17 cellular contexts compared by ENCODE assay signal in the genomic region with DNA sequence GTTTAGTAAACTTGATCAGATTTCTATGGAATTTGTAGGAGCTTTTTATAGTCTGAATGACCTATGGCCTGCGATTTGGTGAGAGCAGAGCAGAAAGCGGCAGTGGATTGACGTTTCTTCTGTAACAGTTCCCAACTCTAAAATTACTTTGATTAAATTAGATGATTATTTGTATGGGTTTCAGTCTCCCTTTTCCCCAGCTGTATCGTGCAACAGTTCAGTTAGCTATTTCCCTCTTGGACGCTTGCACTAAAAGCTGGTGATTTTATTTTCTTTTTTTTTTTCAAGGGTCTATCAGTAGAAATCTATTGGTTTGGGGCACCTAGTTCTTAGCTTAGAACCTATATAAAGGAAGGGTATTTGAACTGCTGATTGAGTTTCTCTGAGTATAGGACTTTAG. TPM values are rescaled to one million over a fixed set of nuclear protein-coding genes. Genes with fewer than 3 reads are reported as not detected.
DNase-seq lines count a peak whose midpoint lies in the region; ATAC-seq and TF ChIP-seq lines count a peak whose summit lies in the region.
"Had no signal": no experiment of that assay in that cellular context is flagged by ENCODE, and none has a peak within 500 bp of the region (broad histone marks: within the 10 kb centered on the region; RNA-seq: fewer than 3 reads in every experiment).

No MANE protein-coding gene starts in this region.

- H3K36me3 ChIP-seq in cardiac muscle cell (no peaks in the 10 kb centered on the region), IMR-90 (ENCODE audit: control insufficient read depth, insufficient read depth, low read length) (no peaks in the 10 kb centered on the region), H7 (replicated peaks; ENCODE audit: control insufficient read depth, insufficient read depth, low read length) (no peaks in the 10 kb centered on the region), upper lobe of right lung (no peaks in the 10 kb centered on the region)

- H2BK15ac ChIP-seq in IMR-90 (ENCODE audit: low read depth, low read length), result no peak overlapping the region

- ATAC-seq in Right ventricle myocardium superior (ENCODE audit: poor library complexity), result no peak
- ATAC-seq in IMR-90 (ENCODE audit: low read depth), result no peak
- ATAC-seq in upper lobe of right lung, result no peak
- ATAC-seq: A549; CD8-positive, alpha-beta T cell had no signal

- dilution Hi-C loops in IMR-90 (cut with HindIII; ENCODE audit: low sequenced_read_pairs, unreplicated experiment), result no loop called here

- TF ChIP-seq CTCF in cardiac muscle cell (IDR thresholded peaks at IDR 0.05; ENCODE audit: low read depth, low read length) (no peak), IMR-90 (conservative IDR thresholded peaks at IDR 0.05; ENCODE audit: low read depth, low read length) (no peak), upper lobe of right lung (IDR thresholded peaks at IDR 0.05) (no peak)

- H3K27me3 ChIP-seq in cardiac muscle cell (no peaks in the 10 kb centered on the region), IMR-90 (ENCODE audit: control insufficient read depth, insufficient read depth, low read length) (no peaks in the 10 kb centered on the region), H7 (ENCODE audit: control insufficient read depth, insufficient read depth, low read length) (no peaks in the 10 kb centered on the region), upper lobe of right lung (no peaks in the 10 kb centered on the region)
- H3K27me3 ChIP-seq: BLaER1 treated with 17β-estradiol and CSF1 and Interleukin-3, amounts not matched to agents 10 nM and 100 nM had no signal

- H4K5ac ChIP-seq in IMR-90 (ENCODE audit: low read depth, low read length), result no peak overlapping the region

- no peak overlapping the region for H3K9ac ChIP-seq in IMR-90 (ENCODE audit: low read depth, low read length)
- H3K9ac ChIP-seq: BLaER1 treated with 17β-estradiol and CSF1 and Interleukin-3, amounts not matched to agents 10 nM and 100 nM had no signal

- intact Hi-C loops in Right ventricle myocardium superior (cut with DNase I) (no loop called here), IMR-90 (cut with micrococcal nuclease) (no loop called here), upper lobe of right lung (cut with DNase I) (no loop called here)

- H3K4ac ChIP-seq in IMR-90 (ENCODE audit: low read depth, low read length), result no peak overlapping the region

- POLR2A ChIA-PET in IMR-90 (lab: Charles Lee; ENCODE audit: unreplicated experiment), result interaction anchor here (0.6 kb wide), 1 partner anchor 454 kb away, joined by 3 read pairs; no protein-coding TSS in a partner anchor

- no TSS peak for BruUV-seq in IMR-90 (replicated peaks; lab: Mats Ljungman, UMichigan)

- peak overlapping the region; percentile 40 for H3K27ac ChIP-seq in cardiac muscle cell
- H3K27ac ChIP-seq in IMR-90 (ENCODE audit: insufficient read depth, low read length), result no peak overlapping the region
- H3K27ac ChIP-seq in upper lobe of right lung, result no peak overlapping the region
- H3K27ac ChIP-seq: 22Rv1; A549; BLaER1 treated with 17β-estradiol and CSF1 and Interleukin-3, amounts not matched to agents 10 nM and 100 nM; C4-2B had no signal

- H2BK5ac ChIP-seq in IMR-90 (ENCODE audit: low read depth, low read length, poor library complexity, severe bottlenecking), result no peak overlapping the region

- H3K4me3 ChIP-seq in cardiac muscle cell (no peak overlapping the region), IMR-90 (ENCODE audit: insufficient read depth, low read depth, low read length) (no peak overlapping the region), H7 (ENCODE audit: insufficient read depth, low read depth, low read length) (no peak overlapping the region), upper lobe of right lung (no peak overlapping the region)
- H3K4me3 ChIP-seq: A549; BLaER1 treated with 17β-estradiol and CSF1 and Interleukin-3, amounts not matched to agents 10 nM and 100 nM had no signal

- H3K4me1 ChIP-seq in cardiac muscle cell (ENCODE audit: low read depth), result peaks cover 16% of the 10 kb centered on the region
- no peaks in the 10 kb centered on the region; the same call in 1 of the 2 replicates for H3K4me1 ChIP-seq in IMR-90 (ENCODE audit: control insufficient read depth, insufficient read depth, low read length)
- no peaks in the 10 kb centered on the region for H3K4me1 ChIP-seq in upper lobe of right lung
- H3K4me1 ChIP-seq: Caco-2 had no signal

- no peak overlapping the region for H3K56ac ChIP-seq in IMR-90 (ENCODE audit: extremely low read depth, insufficient read depth, low read length)

- H4K20me1 ChIP-seq in IMR-90 (ENCODE audit: insufficient read depth, low read length), result peaks cover 3% of the 10 kb centered on the region; the same call in 1 of the 2 replicates

- H2AK5ac ChIP-seq in IMR-90 (ENCODE audit: low read depth, low read length), result no peak overlapping the region

- TF ChIP-seq RAD21 in IMR-90 (IDR thresholded peaks at IDR 0.05; ENCODE audit: low read length), result no peak

- H3K9me3 ChIP-seq in cardiac muscle cell (ENCODE audit: low read depth), result no peaks in the 10 kb centered on the region
- no peaks in the 10 kb centered on the region for H3K9me3 ChIP-seq in IMR-90 (ENCODE audit: control insufficient read depth, insufficient read depth, low read length)
- no peaks in the 10 kb centered on the region for H3K9me3 ChIP-seq in upper lobe of right lung
- H3K9me3 ChIP-seq: A549; BLaER1 treated with 17β-estradiol and CSF1 and Interleukin-3, amounts not matched to agents 10 nM and 100 nM; Caco-2 had no signal

- no peak for TF ChIP-seq POLR2A in IMR-90 (IDR thresholded peaks at IDR 0.05; ENCODE audit: low read depth, low read length)

- no peak overlapping the region for H2AK9ac ChIP-seq in IMR-90 (replicated peaks; ENCODE audit: low read depth, low read length, poor library complexity)

- H3K23ac ChIP-seq in IMR-90 (ENCODE audit: low read depth, low read length), result no peak overlapping the region

- in situ Hi-C loops in IMR-90 (cut with MboI; ENCODE audit: low sequenced_read_pairs), result no loop called here

- no peak overlapping the region for H2AFZ ChIP-seq in IMR-90 (replicated peaks; ENCODE audit: low read length, poor library complexity)

- peaks cover 0 to 8% of the 10 kb centered on the region in 2 experiments; a peak in 2 of 4 replicates for H3K79me1 ChIP-seq in IMR-90 (ENCODE audit: low read depth in 1 of 2, low read length in 2 of 2)

- no peak overlapping the region for H2BK20ac ChIP-seq in IMR-90 (ENCODE audit: low read depth, low read length)

- no peak overlapping the region for H4K91ac ChIP-seq in IMR-90 (ENCODE audit: insufficient read depth, low read depth, low read length)

- no peak overlapping the region for H3K14ac ChIP-seq in IMR-90 (replicated peaks; ENCODE audit: low read depth, low read length)

- H3K18ac ChIP-seq in IMR-90 (ENCODE audit: low read depth, low read length), result no peak overlapping the region

- CTCF ChIA-PET in IMR-90 (lab: Yijun Ruan, JAX), result interaction anchor here (0.6 to 0.7 kb wide), 2 partner anchors 35 to 72 kb away, joined by 3 to 5 read pairs; no protein-coding TSS in a partner anchor

- H4K8ac ChIP-seq in IMR-90 (ENCODE audit: low read depth in 2 of 2, low read length in 2 of 2), result no peak overlapping the region

- no CpG with 5 or more reads among the region's 5 CpGs for WGBS in IMR-90 (ENCODE audit: extremely low coverage in 2 of 2, insufficient read length in 1 of 2), 2 experiments

- H2BK120ac ChIP-seq in IMR-90 (ENCODE audit: low read depth, low read length), result no peak overlapping the region

- no peak overlapping the region for H3K4me2 ChIP-seq in IMR-90 (ENCODE audit: low read depth, low read length)
- H3K4me2 ChIP-seq: A549; BLaER1 treated with 17β-estradiol and CSF1 and Interleukin-3, amounts not matched to agents 10 nM and 100 nM had no signal

- no peak for DNase-seq in cardiac muscle cell (ENCODE audit: low read depth in 1 of 2, low spot score in 1 of 2)
- no peak for DNase-seq in Right ventricle myocardium superior
- no peak for DNase-seq in IMR-90
- peak; percentile 23 for DNase-seq in fibroblast of gingiva (ENCODE audit: low read depth)
- no peak for DNase-seq in H7
- DNase-seq in upper lobe of right lung, result no peak
- DNase-seq: AML-193; Caco-2; Calu3; CD4-positive, alpha-beta T cell; CD8-positive, alpha-beta T cell; DMS79 treated with DMSO at 0.1 percent for 48 hours; GF-D8 had no signal

- H3K9me1 ChIP-seq in IMR-90 (ENCODE audit: insufficient read depth, low read length), result peaks cover 7% of the 10 kb centered on the region

TF ChIP-seq in IMR-90, 13 proteins besides CTCF, POLR2A, EP300 and RAD21:
- no peak for TF ChIP-seq CHD1 (IDR thresholded peaks at IDR 0.05; ENCODE audit: low read depth, low read length)
- peak; percentile 82 for TF ChIP-seq CEBPB (IDR thresholded peaks at IDR 0.05; ENCODE audit: low read depth, low read length)

RNA-seq across cellular contexts. Expression of a gene that starts 6.8 kb away (rescaled TPM):
- 26.1 and 30.8 TPM in 2 replicates for total RNA-seq in cardiac muscle cell
- polyA plus RNA-seq in cardiac muscle cell, result 25.5 and 28.5 TPM in 2 replicates
- total RNA-seq in Right ventricle myocardium superior, result 6.7 TPM
- total RNA-seq in IMR-90 (2012; rRNA removed), result 5.7 and 6.7 TPM in 2 replicates
- polyA plus RNA-seq in IMR-90 (2012; rRNA removed), result 5.9 and 7.6 TPM in 2 replicates
- polyA plus RNA-seq in IMR-90 (2012; cell fraction: cytosol; rRNA removed), result 1.9 and 3.4 TPM in 2 replicates
- 4.3 and 24.1 TPM in 2 replicates for polyA plus RNA-seq in IMR-90 (2012; cell fraction: nucleus; rRNA removed; ENCODE audit: low replicate concordance)
- total RNA-seq in H7 (2014; rRNA removed; shearing (Covaris generic)), result 14.2 and 26.9 TPM in 2 replicates
- total RNA-seq in upper lobe of right lung, result 106 TPM

RNA-seq across cellular contexts. Expression of a gene that starts 43.2 kb away (rescaled TPM):
- 66.7 and 82.9 TPM in 2 replicates for total RNA-seq in cardiac muscle cell
- 35.0 and 41.3 TPM in 2 replicates for polyA plus RNA-seq in cardiac muscle cell
- total RNA-seq in Right ventricle myocardium superior, result 5.0 TPM
- total RNA-seq in IMR-90 (2012; rRNA removed), result 15.3 and 18.5 TPM in 2 replicates
- polyA plus RNA-seq in IMR-90 (2012; rRNA removed), result 24.7 and 25.8 TPM in 2 replicates
- 15.7 and 27.9 TPM in 2 replicates for polyA plus RNA-seq in IMR-90 (2012; cell fraction: cytosol; rRNA removed)
- polyA plus RNA-seq in IMR-90 (2012; cell fraction: nucleus; rRNA removed; ENCODE audit: low replicate concordance), result 67.9 and 102 TPM in 2 replicates
- total RNA-seq in H7 (2014; rRNA removed; shearing (Covaris generic)), result 44.9 and 49.6 TPM in 2 replicates
- 4.0 TPM for total RNA-seq in upper lobe of right lung
- total RNA-seq: CD4-positive, alpha-beta T cell; CD8-positive, alpha-beta T cell had no signal
